8 cellular contexts compared by ENCODE assay signal in genomic region chr6:27672113-27672799, GRCh38.
DNase-seq lines count a peak whose midpoint lies in the region; ATAC-seq and TF ChIP-seq lines count a peak whose summit lies in the region.

No MANE protein-coding gene starts in this region.

- ATAC-seq in GM19023 (IDR thresholded peaks at IDR 0.05; ENCODE audit: unreplicated experiment) = peak; percentile 55
- peak; percentile 57 for ATAC-seq in HG03159 (IDR thresholded peaks at IDR 0.05; ENCODE audit: unreplicated experiment)
- ATAC-seq in naive B cell (ENCODE audit: low read depth in 2 of 2) = no peak

- no peaks in the 10 kb centered on the region for H3K4me1 ChIP-seq in sigmoid colon

- DNase-seq in Caki2 (ENCODE audit: low read depth) (peak; percentile 77), NOMO-1 treated with DMSO at 0.1 percent for 48 hours (lab: John Stamatoyannopoulos, UW; ENCODE audit: unreplicated experiment) (peak; percentile 49), cardiac fibroblast (ENCODE audit: low read depth in 2 of 2) (peak; percentile 51 to 91), naive B cell (no peak), NCI-H128 (lab: John Stamatoyannopoulos, UW; ENCODE audit: unreplicated experiment) (no peak), sigmoid colon (no peak)

- in situ Hi-C loops in Caki2 (cut with HindIII; ENCODE audit: low pct_unique_long_range_greater_than_20kb, low sequenced_read_pairs) = no loop called here

- peaks cover 14 to 59% (median 45%) of the 10 kb centered on the region in 7 donors for H3K9me3 Mint-ChIP-seq in naive B cell

- TF ChIP-seq POLR2A in sigmoid colon (IDR thresholded peaks at IDR 0.05) = no peak

- no peak overlapping the region for H3K4me3 ChIP-seq in cardiac fibroblast (replicated peaks in 1 of 2; ENCODE audit: low read depth in 2 of 2, low read length in 2 of 2)
- H3K4me3 ChIP-seq in sigmoid colon = no peak overlapping the region

- H3K9me3 ChIP-seq in sigmoid colon = no peaks in the 10 kb centered on the region

- peaks cover 17 to 32% of the 10 kb centered on the region in 2 donors for H3K36me3 Mint-ChIP-seq in naive B cell

- H3K4me3 Mint-ChIP-seq in naive B cell = peak overlapping the region in 6 of 8 donors; percentile 29 to 73 (median 53)

- no peak for TF ChIP-seq EP300 in sigmoid colon (IDR thresholded peaks at IDR 0.05)

- 4 to 5% methylated on average over 28 of the region's 28 CpGs for WGBS in sigmoid colon, 2 donors

- H3K4me1 Mint-ChIP-seq in naive B cell = peaks cover 11 to 23% (median 15%) of the 10 kb centered on the region in 3 donors

- no peak for TF ChIP-seq CTCF in cardiac fibroblast (IDR thresholded peaks at IDR 0.05; ENCODE audit: low read depth, low read length)
- TF ChIP-seq CTCF in sigmoid colon (IDR thresholded peaks at IDR 0.05) = no peak

- no peak overlapping the region for H3K27ac ChIP-seq in sigmoid colon

- H3K27ac Mint-ChIP-seq in naive B cell = peak overlapping the region in 4 of 6 donors; percentile 36 to 97 (median 81)

- no peaks in the 10 kb centered on the region for H3K36me3 ChIP-seq in sigmoid colon

- peaks cover 38 to 100% (median 77%) of the 10 kb centered on the region in 3 donors for H3K27me3 ChIP-seq in sigmoid colon

- intact Hi-C loops in sigmoid colon (cut with DNase I) = no loop called here

- peaks cover 76 to 89% (median 82%) of the 10 kb centered on the region in 3 donors for H3K27me3 Mint-ChIP-seq in naive B cell

Comparison
In these comparisons a context has a peak if more than half of its experiments do, and no peak if none do; other contexts are left out.
1. DNase-seq: peak in Caki2 (single experiment), NOMO-1 treated with DMSO at 0.1 percent for 48 hours (single experiment) and cardiac fibroblast (2 of 2); none in naive B cell (single experiment), NCI-H128 (single experiment) and sigmoid colon (single experiment).
2. ATAC-seq: peak in GM19023 (single experiment) and HG03159 (single experiment); none in naive B cell (0 of 2).